Comparison of ENCODE assay signal across 1 cellular context in genomic region chr12:130968611-130969010, GRCh38.
TF ChIP-seq lines count a peak whose summit lies in the region.

No MANE protein-coding gene starts in this region.

TF ChIP-seq in GM12878, 131 proteins besides CTCF, POLR2A, EP300 and RAD21:
- TF ChIP-seq DPF2 (IDR thresholded peaks at IDR 0.05), result 0 out of 2 replicates have a peak, but pooled peaks have one; percentile 13
- no peak for TF ChIP-seq ZNF217 (IDR thresholded peaks at IDR 0.05)
- TF ChIP-seq YY1 (IDR thresholded peaks at IDR 0.05; ENCODE audit: low read depth, low read length), result no peak
- no peak for TF ChIP-seq EGR1 (IDR thresholded peaks at IDR 0.05; ENCODE audit: borderline replicate concordance in 1 of 2, low read depth in 2 of 2, low read length in 2 of 2)
